Comparison of ENCODE assay signal across 8 cellular contexts in genomic region chr6:30616811-30617564, GRCh38. TPM values are rescaled to one million over a fixed set of nuclear protein-coding genes. Genes with fewer than 3 reads are reported as not detected.
A peak's percentile ranks its signal among the peaks of the same experiment; 100 is the strongest.
DNase-seq lines count a peak whose midpoint lies in the region; ATAC-seq, FAIRE-seq and TF ChIP-seq lines count a peak whose summit lies in the region.

Gene PPP1R10 (minus strand): TSS chr6:30617243. CDS start chr6:30609944, 7,299 bp downstream.

- TF ChIP-seq POLR2A in GM19099 (IDR thresholded peaks at IDR 0.05; ENCODE audit: extremely low read depth, insufficient read length, low read depth), result peak; percentile 100

- H4K20me1 ChIP-seq in keratinocyte (ENCODE audit: control insufficient read depth, extremely low read depth, insufficient read depth, low read length), result peaks cover 8% of the 10 kb centered on the region

- peak within 1 kb of the TSS; percentile 98 for H3K9ac ChIP-seq in keratinocyte (ENCODE audit: control insufficient read depth, extremely low read depth, insufficient read depth, low read length)

- peak within 1 kb of the TSS; percentile 79 for H2AFZ ChIP-seq in keratinocyte (ENCODE audit: control insufficient read depth, low read length)

- DNase-seq in AG20443 (ENCODE audit: low spot score), result peak; percentile 95
- DNase-seq in NCI-H510A (lab: John Stamatoyannopoulos, UW), result peak; percentile 99
- DNase-seq in activated CD4-positive, alpha-beta T cell treated with anti-CD3 and anti-CD28 coated beads for 1 hour, result peak; percentile 97
- peak; percentile 97 for DNase-seq in cerebellum (ENCODE audit: low spot score)
- peak; percentile 99 for DNase-seq in keratinocyte (ENCODE audit: low read depth, low spot score)
- DNase-seq in stimulated activated CD4-positive, alpha-beta T cell treated with anti-CD3 and anti-CD28 coated beads, Interleukin-15, amount 100 ng/mL, for 1 hour (ENCODE audit: low read depth in 1 of 2, low spot score in 1 of 2), result peak; percentile 90 to 97

- H3K4me2 ChIP-seq in keratinocyte (ENCODE audit: control insufficient read depth, extremely low read depth, insufficient read depth, low read depth, low read length), result peak within 1 kb of the TSS; percentile 100

- ATAC-seq in HG03432 (IDR thresholded peaks at IDR 0.05; ENCODE audit: unreplicated experiment), result peak; percentile 80

- FAIRE-seq in keratinocyte (lab: Jason Lieb, UNC), result peak; percentile 83

- peaks cover 9 to 30% of the 10 kb centered on the region in 2 experiments for H3K36me3 ChIP-seq in keratinocyte (ENCODE audit: control insufficient read depth in 2 of 2, extremely low read depth in 1 of 2, insufficient read depth in 2 of 2, low read length in 2 of 2)

- TF ChIP-seq CTCF in keratinocyte (optimal IDR thresholded peaks at IDR 0.05 in 1 of 3, IDR thresholded peaks at IDR 0.05 in 1 of 3, conservative IDR thresholded peaks at IDR 0.05 in 1 of 3; ENCODE audit: extremely low read depth in 1 of 3, insufficient read depth in 2 of 3, low read length in 3 of 3), result no peak

- dilution Hi-C loops in keratinocyte (cut with MboI; ENCODE audit: extremely low pct_ligation_motif_present, low sequenced_read_pairs), result no loop called here

- H3K9me1 ChIP-seq in keratinocyte (ENCODE audit: control insufficient read depth, extremely low read depth, insufficient read depth, low read length), result peaks cover 3% of the 10 kb centered on the region

- no peaks in the 10 kb centered on the region for H3K9me3 ChIP-seq in keratinocyte (ENCODE audit: control insufficient read depth, low read depth, low read length)

- peak within 1 kb of the TSS; percentile 76 to 89 (median 82) for H3K4me3 ChIP-seq in keratinocyte (ENCODE audit: control insufficient read depth in 2 of 3, extremely low read depth in 1 of 3, insufficient read depth in 2 of 3, low read depth in 1 of 3, low read length in 3 of 3)

- no peaks in the 10 kb centered on the region for H3K27me3 ChIP-seq in keratinocyte (ENCODE audit: control insufficient read depth, extremely low read depth, insufficient read depth, low read length)

- H3K27ac ChIP-seq in keratinocyte (ENCODE audit: control insufficient read depth, insufficient read depth, low read length), result peak within 1 kb of the TSS; percentile 97

- peaks cover 38% of the 10 kb centered on the region for H3K79me2 ChIP-seq in keratinocyte (ENCODE audit: control insufficient read depth, insufficient read depth, low read length)

- H3K4me1 ChIP-seq in keratinocyte (ENCODE audit: control insufficient read depth, extremely low read depth, insufficient read depth, low read length), result peaks cover 24% of the 10 kb centered on the region

RNA-seq across cellular contexts. Expression of gene PPP1R10, which starts in this region (rescaled TPM):
- 26.9 TPM for total RNA-seq in cerebellum
- polyA plus RNA-seq in keratinocyte, result 25.3 to 36.6 TPM (median 30.0 TPM) in 3 replicates
- polyA plus RNA-seq in keratinocyte (2011; ENCODE audit: low read depth), result 40.6 TPM
- 13.9 and 24.0 TPM in 2 replicates for polyA plus RNA-seq in keratinocyte (2011; cell fraction: cytosol; rRNA removed)
- polyA plus RNA-seq in keratinocyte (2011; cell fraction: nucleus; rRNA removed), result 104 and 135 TPM in 2 replicates
- 25.5 and 44.1 TPM in 2 replicates for polyA plus RNA-seq in keratinocyte (2012; ENCODE audit: low replicate concordance)
- 43.2 to 78.2 TPM (median 76.0 TPM) in 3 replicates for polyA minus RNA-seq in keratinocyte
- polyA minus RNA-seq in keratinocyte (2011; cell fraction: cytosol; rRNA and poly(A)+ RNA removed), result 21.7 TPM
- 79.1 and 175 TPM in 2 replicates for polyA minus RNA-seq in keratinocyte (2011; cell fraction: nucleus; rRNA and poly(A)+ RNA removed)

Comparison
In these comparisons a context has a peak if more than half of its experiments do, and no peak if none do; other contexts are left out.
1. Peak in every context shown above with its lines: DNase-seq, ATAC-seq, H3K4me3 ChIP-seq and H3K27ac ChIP-seq.